Comparison of ENCODE assay signal across 8 cellular contexts in the genomic region with DNA sequence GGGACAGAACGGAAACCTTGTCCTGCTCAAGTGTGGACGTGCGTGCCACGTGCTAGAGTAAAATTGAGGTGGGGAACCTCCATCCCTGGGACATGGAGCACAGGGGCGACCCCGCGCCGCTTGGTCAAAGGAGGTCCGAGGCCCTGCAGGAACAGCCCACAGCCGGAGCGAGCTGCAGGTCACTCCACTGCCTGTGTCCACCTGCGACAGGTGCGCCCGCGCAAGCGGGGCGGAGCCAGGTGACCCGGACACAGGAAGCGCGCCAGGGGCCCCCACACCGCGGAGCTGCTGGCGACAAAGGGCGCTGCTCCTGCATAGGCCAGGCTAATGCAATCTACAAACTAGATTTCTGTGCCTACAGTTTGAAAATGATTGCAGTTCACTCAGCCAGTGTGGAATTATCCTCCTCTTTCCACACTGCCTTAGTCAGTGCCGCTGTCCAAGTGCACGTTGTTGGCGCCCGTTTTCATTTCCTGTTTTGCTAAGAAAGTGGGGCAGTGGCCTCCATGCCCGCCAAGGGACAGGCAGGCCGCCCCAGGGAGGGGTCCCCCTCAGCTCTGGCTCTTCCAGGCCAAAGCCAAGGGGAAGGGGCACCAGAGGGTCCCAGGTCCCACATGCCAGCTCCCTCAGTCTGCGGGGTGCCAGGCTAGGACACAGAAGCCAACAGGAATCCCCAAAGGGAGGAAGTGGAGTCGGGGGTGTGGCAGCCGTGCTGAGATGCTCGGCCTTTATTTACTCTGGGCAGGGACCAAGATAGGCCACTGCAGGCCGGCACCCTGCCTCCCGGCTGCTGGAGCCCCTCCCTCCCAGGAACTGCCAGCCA. TPM values are rescaled to one million over a fixed set of nuclear protein-coding genes. Genes with fewer than 3 reads are reported as not detected.
DNase-seq lines count a peak whose midpoint lies in the region; ATAC-seq and TF ChIP-seq lines count a peak whose summit lies in the region.

No MANE protein-coding gene starts in this region.

- in situ Hi-C loops in brain microvascular endothelial cell (cut with HindIII; ENCODE audit: low pct_ligation_motif_present, low sequenced_read_pairs) = no loop called here

- ATAC-seq in stimulated activated naive CD8-positive, alpha-beta T cell treated with anti-CD3 and anti-CD28 coated beads, Interleukin-15, Interleukin-2, amounts not matched to agents 100 U/mL and 50 U/mL, for 24 hours = no peak

- no peak for TF ChIP-seq CTCF in OCI-LY3 (IDR thresholded peaks at IDR 0.05; ENCODE audit: low read depth, low read length)
- TF ChIP-seq CTCF in brain microvascular endothelial cell (IDR thresholded peaks at IDR 0.05; ENCODE audit: low read depth, low read length, missing control alignments) = no peak
- TF ChIP-seq CTCF in BE2C (IDR thresholded peaks at IDR 0.05; ENCODE audit: low read depth, low read length) = no peak

- H3K4me2 ChIP-seq in OCI-LY3 (ENCODE audit: low read length) = peak overlapping the region; percentile 35

- 0 out of 2 replicates have a peak overlapping the region, but pooled peaks have one; percentile 6 for H3K4me3 ChIP-seq in OCI-LY3 (ENCODE audit: low read length)
- peak overlapping the region; percentile 12 for H3K4me3 ChIP-seq in brain microvascular endothelial cell (ENCODE audit: low read depth, low read length)
- no peak overlapping the region for H3K4me3 ChIP-seq in BE2C (ENCODE audit: low read depth, low read length)

- H3K9ac ChIP-seq in OCI-LY3 (ENCODE audit: low read length) = no peak overlapping the region

- no peaks in the 10 kb centered on the region for H4K20me1 ChIP-seq in OCI-LY3 (ENCODE audit: insufficient read depth, low read length)

- H3K4me1 ChIP-seq in OCI-LY3 (ENCODE audit: low read length) = peaks cover 46% of the 10 kb centered on the region
- H3K4me1 ChIP-seq in BE2C = peaks cover 22% of the 10 kb centered on the region

- DNase-seq in NCI-H748 (lab: John Stamatoyannopoulos, UW; ENCODE audit: unreplicated experiment) (peak; percentile 56), NCI-H748 treated with DMSO at 0.1 percent for 48 hours (lab: John Stamatoyannopoulos, UW) (no peak), brain microvascular endothelial cell (no peak), NCI-H82 treated with DMSO at 0.1 percent for 48 hours (lab: John Stamatoyannopoulos, UW; ENCODE audit: unreplicated experiment) (no peak), BE2C (no peak)
- peak; percentile 32 for DNase-seq in stimulated activated naive CD8-positive, alpha-beta T cell treated with anti-CD3 and anti-CD28 coated beads, Interleukin-15, Interleukin-2, amounts not matched to agents 100 U/mL and 50 U/mL, for 24 hours

- H3K27me3 ChIP-seq in OCI-LY3 (ENCODE audit: low read depth, low read length) (no peaks in the 10 kb centered on the region), brain microvascular endothelial cell (replicated peaks) (no peaks in the 10 kb centered on the region), layer of hippocampus (ENCODE audit: control insufficient read depth, insufficient read depth, low read length) (no peaks in the 10 kb centered on the region), BE2C (no peaks in the 10 kb centered on the region)

- no peak overlapping the region for H2AFZ ChIP-seq in OCI-LY3 (ENCODE audit: low read depth, low read length)

- H3K27ac ChIP-seq in OCI-LY3 (ENCODE audit: low read length) = peak overlapping the region; percentile 35
- H3K27ac ChIP-seq in brain microvascular endothelial cell = no peak overlapping the region
- H3K27ac ChIP-seq in layer of hippocampus (ENCODE audit: low read depth, low read length) = peak overlapping the region; percentile 58

- peaks cover 6% of the 10 kb centered on the region for H3K79me2 ChIP-seq in OCI-LY3 (ENCODE audit: low read length)

- H3K9me3 ChIP-seq in OCI-LY3 (ENCODE audit: insufficient read depth, low read length) = no peaks in the 10 kb centered on the region
- H3K9me3 ChIP-seq in BE2C = no peaks in the 10 kb centered on the region

- H3K36me3 ChIP-seq in OCI-LY3 (replicated peaks; ENCODE audit: low read depth, low read length) (peaks cover 25% of the 10 kb centered on the region), brain microvascular endothelial cell (replicated peaks) (peaks cover 30% of the 10 kb centered on the region), BE2C (peaks cover 39% of the 10 kb centered on the region)

RNA-seq across cellular contexts. Expression of a gene that starts 4.3 kb away (rescaled TPM):
- polyA plus RNA-seq in BE2C (2012; ENCODE audit: insufficient read depth, insufficient read length, low read depth) = 166 TPM

RNA-seq across cellular contexts. Expression of a gene that starts 58.5 kb away (rescaled TPM):
- polyA plus RNA-seq in BE2C (2012; ENCODE audit: insufficient read depth, insufficient read length, low read depth) = 221 TPM

Comparison
In these comparisons a context has a peak if more than half of its experiments do, and no peak if none do; other contexts are left out.
1. DNase-seq: peak in NCI-H748 (single experiment) and stimulated activated naive CD8-positive, alpha-beta T cell treated with anti-CD3 and anti-CD28 coated beads, Interleukin-15, Interleukin-2, amounts not matched to agents 100 U/mL and 50 U/mL, for 24 hours (single experiment); none in NCI-H748 treated with DMSO at 0.1 percent for 48 hours (single experiment), brain microvascular endothelial cell (single experiment), NCI-H82 treated with DMSO at 0.1 percent for 48 hours (single experiment) and BE2C (single experiment).